ENCODE assay signal across 8 cellular contexts in genomic region chr15:64045774-64046346, GRCh38. TPM values are rescaled to one million over a fixed set of nuclear protein-coding genes. Genes with fewer than 3 reads are reported as not detected.
DNase-seq lines count a peak whose midpoint lies in the region; ATAC-seq and TF ChIP-seq lines count a peak whose summit lies in the region.

No MANE protein-coding gene starts in this region.

- no peak overlapping the region for H2AFZ ChIP-seq in smooth muscle cell (ENCODE audit: low read depth)

- H3K27me3 ChIP-seq in iPS DF 6.9 (ENCODE audit: control insufficient read depth, insufficient read depth, low read length) (peaks cover 4% of the 10 kb centered on the region; the same call in 1 of the 2 replicates), smooth muscle cell (ENCODE audit: low read depth) (peaks cover 71% of the 10 kb centered on the region)

- no peaks in the 10 kb centered on the region for H3K79me2 ChIP-seq in smooth muscle cell (ENCODE audit: low read depth)

- H3K4me2 ChIP-seq in smooth muscle cell: peak overlapping the region; percentile 89

- peak; percentile 22 for ATAC-seq in HG03108 (IDR thresholded peaks at IDR 0.05; ENCODE audit: unreplicated experiment)

- H3K9ac ChIP-seq in smooth muscle cell (ENCODE audit: low read depth): no peak overlapping the region

- no peaks in the 10 kb centered on the region for H3K9me3 ChIP-seq in iPS DF 6.9 (ENCODE audit: control insufficient read depth, insufficient read depth, low read length)
- no peaks in the 10 kb centered on the region for H3K9me3 ChIP-seq in smooth muscle cell (replicated peaks; ENCODE audit: low read depth)

- no peaks in the 10 kb centered on the region for H3K36me3 ChIP-seq in iPS DF 6.9 (ENCODE audit: control insufficient read depth, insufficient read depth, low read length)
- no peaks in the 10 kb centered on the region for H3K36me3 ChIP-seq in smooth muscle cell (ENCODE audit: low read depth)

- TF ChIP-seq CTCF in smooth muscle cell (IDR thresholded peaks at IDR 0.05; ENCODE audit: borderline replicate concordance, insufficient read depth, poor library complexity, severe bottlenecking): no peak

- no CpG with 5 or more reads among the region's 57 CpGs for WGBS in iPS DF 6.9 (ENCODE audit: insufficient coverage, insufficient read length)
- WGBS in smooth muscle cell (ENCODE audit: low lambda C conversion rate): 36% methylated on average over 20 of the region's 57 CpGs

- H3K4me1 ChIP-seq in iPS DF 6.9 (ENCODE audit: control insufficient read depth, insufficient read depth, low read length) (peaks cover 3% of the 10 kb centered on the region), smooth muscle cell (ENCODE audit: low read depth) (peaks cover 6% of the 10 kb centered on the region)

- DNase-seq in NCI-H146 (lab: John Stamatoyannopoulos, UW) (peak; percentile 29), NCI-H146 treated with DMSO at 0.1 percent for 48 hours (lab: John Stamatoyannopoulos, UW; ENCODE audit: unreplicated experiment) (no peak), activated gamma-delta T cell (lab: John Stamatoyannopoulos, UW) (peak; percentile 44), iPS DF 6.9 (ENCODE audit: low read depth, low spot score) (no peak), smooth muscle cell (lab: John Stamatoyannopoulos, UW; ENCODE audit: unreplicated experiment) (no peak), DMS153 treated with DMSO at 0.1 percent for 48 hours (lab: John Stamatoyannopoulos, UW; ENCODE audit: unreplicated experiment) (no peak), DMS114 treated with DMSO at 0.1 percent for 48 hours (lab: John Stamatoyannopoulos, UW; ENCODE audit: unreplicated experiment) (no peak)

- no peaks in the 10 kb centered on the region for H3F3A ChIP-seq in smooth muscle cell (ENCODE audit: low read depth)

- peak overlapping the region; percentile 29; the same call in 1 of the 2 replicates for H3K4me3 ChIP-seq in iPS DF 6.9 (ENCODE audit: low read length)
- peak overlapping the region; percentile 53 for H3K4me3 ChIP-seq in smooth muscle cell

- no peaks in the 10 kb centered on the region for H4K20me1 ChIP-seq in smooth muscle cell (ENCODE audit: low read depth)

- H3K27ac ChIP-seq in iPS DF 6.9 (ENCODE audit: low read length) (no peak overlapping the region), smooth muscle cell (ENCODE audit: low read depth) (no peak overlapping the region)

RNA-seq across cellular contexts. Expression of gene DAPK2, which starts 0.4 kb away (rescaled TPM):
- not detected in 2 replicates for total RNA-seq in smooth muscle cell
- not detected in 2 replicates for polyA plus RNA-seq in smooth muscle cell

RNA-seq across cellular contexts. Expression of gene CIAO2A, which starts 47.8 kb away (rescaled TPM):
- 123 and 130 TPM in 2 replicates for total RNA-seq in smooth muscle cell
- 110 and 117 TPM in 2 replicates for polyA plus RNA-seq in smooth muscle cell

RNA-seq across cellular contexts. Expression of gene SNX1, which starts 49.9 kb away (rescaled TPM):
- total RNA-seq in smooth muscle cell: 33.8 and 36.0 TPM in 2 replicates
- polyA plus RNA-seq in smooth muscle cell: 41.2 and 47.8 TPM in 2 replicates

Comparison
In these comparisons a context has a peak if more than half of its experiments do, and no peak if none do; other contexts are left out.
1. DNase-seq: peak in NCI-H146 (single experiment) and activated gamma-delta T cell (single experiment); none in NCI-H146 treated with DMSO at 0.1 percent for 48 hours (single experiment), iPS DF 6.9 (single experiment), smooth muscle cell (single experiment), DMS153 treated with DMSO at 0.1 percent for 48 hours (single experiment) and DMS114 treated with DMSO at 0.1 percent for 48 hours (single experiment).